In genomic region chr1:94094466-94095111, GRCh38 we compare ENCODE assay signal across 8 cellular contexts. TPM values are rescaled to one million over a fixed set of nuclear protein-coding genes. Genes with fewer than 3 reads are reported as not detected.
DNase-seq lines count a peak whose midpoint lies in the region; ATAC-seq and TF ChIP-seq lines count a peak whose summit lies in the region.

No MANE protein-coding gene starts in this region.

- H3K27me3 ChIP-seq in Loucy (ENCODE audit: insufficient read depth, low read length, poor library complexity, severe bottlenecking): no peaks in the 10 kb centered on the region
- no peaks in the 10 kb centered on the region for H3K27me3 ChIP-seq in mesendoderm (ENCODE audit: insufficient read depth, low read length, poor library complexity)
- no peaks in the 10 kb centered on the region for H3K27me3 ChIP-seq in thyroid gland

- H3K4ac ChIP-seq in mesendoderm (ENCODE audit: low read depth, low read length): no peak overlapping the region

- intact Hi-C loops in thyroid gland (cut with DNase I): no loop called here

- TF ChIP-seq POLR2A in thyroid gland (IDR thresholded peaks at IDR 0.05): peak in 1 of 2 donors; percentile 11

- H3K9me2 ChIP-seq in Loucy (replicated peaks; ENCODE audit: low read depth, low read length): no peaks in the 10 kb centered on the region

- H3K36me3 ChIP-seq in Loucy (ENCODE audit: insufficient read depth, low read length) (no peaks in the 10 kb centered on the region), mesendoderm (ENCODE audit: control insufficient read depth, insufficient read depth, low read length) (no peaks in the 10 kb centered on the region), thyroid gland (no peaks in the 10 kb centered on the region)

- no peak overlapping the region for H3K23ac ChIP-seq in mesendoderm (ENCODE audit: low read length)

- no CpG with 5 or more reads among the region's 14 CpGs for WGBS in mesendoderm (ENCODE audit: extremely low coverage, insufficient coverage, low lambda C conversion rate)
- 33 to 35% methylated on average over 14 of the region's 14 CpGs for WGBS in thyroid gland, 2 donors

- H3K79me1 ChIP-seq in mesendoderm (ENCODE audit: low read length): no peaks in the 10 kb centered on the region

- peak overlapping the region; percentile 37 for H2BK5ac ChIP-seq in mesendoderm (ENCODE audit: low read length)

- no peaks in the 10 kb centered on the region for H3K79me2 ChIP-seq in Loucy (ENCODE audit: insufficient read depth, low read length)
- no peaks in the 10 kb centered on the region for H3K79me2 ChIP-seq in mesendoderm (ENCODE audit: control insufficient read depth, insufficient read depth, low read length)

- H3K27ac ChIP-seq in mesendoderm (ENCODE audit: low read depth, low read length): peak overlapping the region; percentile 59
- peak overlapping the region; percentile 92 to 94 (median 93) for H3K27ac ChIP-seq in thyroid gland

- no peak overlapping the region for H2BK120ac ChIP-seq in mesendoderm (ENCODE audit: low read depth, low read length)

- peaks cover 18% of the 10 kb centered on the region for H3F3A ChIP-seq in Loucy (ENCODE audit: low read depth)

- H3K4me1 ChIP-seq in Loucy (ENCODE audit: insufficient read depth, low read length, poor library complexity, severe bottlenecking): peaks cover 92% of the 10 kb centered on the region
- H3K4me1 ChIP-seq in mesendoderm (ENCODE audit: control insufficient read depth, low read depth, low read length): peaks cover 24% of the 10 kb centered on the region
- H3K4me1 ChIP-seq in thyroid gland: peaks cover 67 to 81% of the 10 kb centered on the region in 2 donors

- H4K20me1 ChIP-seq in Loucy (ENCODE audit: insufficient read depth, low read length, poor library complexity, severe bottlenecking): no peaks in the 10 kb centered on the region

- no peak overlapping the region for H2AFZ ChIP-seq in Loucy (ENCODE audit: low read length)

- ATAC-seq in GM18858 (IDR thresholded peaks at IDR 0.05; ENCODE audit: unreplicated experiment) (no peak), HG03520 (IDR thresholded peaks at IDR 0.05; ENCODE audit: unreplicated experiment) (no peak)

- peak overlapping the region; percentile 48 for H2BK15ac ChIP-seq in mesendoderm (replicated peaks; ENCODE audit: low read depth)

- H2AK5ac ChIP-seq in mesendoderm (ENCODE audit: low read length): no peak overlapping the region

- DNase-seq in dermis microvascular lymphatic vessel endothelial cell (ENCODE audit: low read depth in 2 of 2) (peak; percentile 96 to 98), mesendoderm (peak; percentile 62), thyroid gland (peak; percentile 83), NCI-H1105 (lab: John Stamatoyannopoulos, UW) (no peak)
- DNase-seq in activated effector memory CD4-positive, alpha-beta T cell treated with anti-CD3 and anti-CD28 coated beads, Interleukin-2, amount 50 U/mL, for 16 hours: no peak

- H4K8ac ChIP-seq in mesendoderm (ENCODE audit: low read depth, low read length): no peak overlapping the region

- H3K9me3 ChIP-seq in Loucy (ENCODE audit: insufficient read depth, low read depth, low read length): no peaks in the 10 kb centered on the region
- H3K9me3 ChIP-seq in thyroid gland: no peaks in the 10 kb centered on the region

- H3K4me2 ChIP-seq in Loucy (ENCODE audit: low read depth, low read length, poor library complexity, severe bottlenecking) (peak overlapping the region; percentile 77), mesendoderm (ENCODE audit: low read length) (no peak overlapping the region)

- H3K4me3 ChIP-seq in Loucy (ENCODE audit: low read length, poor library complexity, severe bottlenecking): peak overlapping the region; percentile 45
- no peak overlapping the region for H3K4me3 ChIP-seq in mesendoderm (ENCODE audit: low read length)
- H3K4me3 ChIP-seq in thyroid gland (replicated peaks in 1 of 3): no peak overlapping the region

- no peak overlapping the region for H4K5ac ChIP-seq in mesendoderm (ENCODE audit: low read length)

- H3K18ac ChIP-seq in mesendoderm (ENCODE audit: low read length): peak overlapping the region; percentile 70

- no peak for TF ChIP-seq CTCF in Loucy (conservative IDR thresholded peaks at IDR 0.05; ENCODE audit: low read length)
- TF ChIP-seq CTCF in thyroid gland (IDR thresholded peaks at IDR 0.05): no peak

- H3K56ac ChIP-seq in mesendoderm (ENCODE audit: low read length): peak overlapping the region; percentile 74

- H3K9ac ChIP-seq in Loucy (ENCODE audit: low read depth, low read length, poor library complexity, severe bottlenecking) (peak overlapping the region; percentile 91), mesendoderm (ENCODE audit: low read length) (no peak overlapping the region)

RNA-seq across cellular contexts. Expression of gene ABCA4, which starts 26.4 kb away (rescaled TPM):
- total RNA-seq in dermis microvascular lymphatic vessel endothelial cell (27.9 and 189 TPM in 2 replicates), thyroid gland (1 to 10 TPM in 1 of 4 donors, under 1 TPM in 3; 0.44 to 1.0 (median 0.82) TPM)
- polyA plus RNA-seq in mesendoderm (2013, experiment 1 of 2): 0.17 TPM
- 0.07 TPM for polyA plus RNA-seq in mesendoderm (2013, experiment 2 of 2)

Comparison
In these comparisons a context has a peak if more than half of its experiments do, and no peak if none do; other contexts are left out.
1. DNase-seq: peak in dermis microvascular lymphatic vessel endothelial cell (2 of 2), mesendoderm (single experiment) and thyroid gland (2 of 2); none in activated effector memory CD4-positive, alpha-beta T cell treated with anti-CD3 and anti-CD28 coated beads, Interleukin-2, amount 50 U/mL, for 16 hours (single experiment) and NCI-H1105 (single experiment).
2. RNA of gene ABCA4, which starts 26.4 kb away (total RNA-seq): 27.9 to 189 TPM in dermis microvascular lymphatic vessel endothelial cell; 0.44 to 1.0 TPM in thyroid gland; every median in the first group is over 10 times any median in the second.